13 cellular contexts compared by ENCODE assay signal in genomic region chr9:132908635-132909034, GRCh38. TPM values are rescaled to one million over a fixed set of nuclear protein-coding genes. Genes with fewer than 3 reads are reported as not detected.
"Had no signal": no experiment of that assay in that cellular context is flagged by ENCODE, and none has a peak within 500 bp of the region (broad histone marks: within the 10 kb centered on the region; RNA-seq: fewer than 3 reads in every experiment).

No MANE protein-coding gene starts in this region.

- DNase-seq: activated naive CD8-positive, alpha-beta T cell treated with anti-CD3 and anti-CD28 coated beads, Interleukin-2, amount 10 ng/mL, durations not matched to agents 7 days and 5 days; anterior cingulate cortex; foreskin keratinocyte; head of caudate nucleus; islet precursor cell; left lung; sigmoid colon; stimulated activated CD4-positive, alpha-beta T cell treated with anti-CD3 and anti-CD28 coated beads, Interleukin-2, amount 100 ng/mL, for 24 hours; testis; upper lobe of right lung had no signal

- ATAC-seq: foreskin keratinocyte, left lung, upper lobe of right lung, WTC11 had no signal

- H3K27ac Mint-ChIP-seq: activated naive CD8-positive, alpha-beta T cell treated with anti-CD3 and anti-CD28 coated beads, Interleukin-2, amount 10 ng/mL, durations not matched to agents 7 days and 5 days; stimulated activated naive CD8-positive, alpha-beta T cell treated with anti-CD3 and anti-CD28 coated beads, Interleukin-15, Interleukin-2, amounts not matched to agents 100 ng/mL and 50 ng/mL, for 24 hours; WTC11 had no signal

- H3K9me3 Mint-ChIP-seq: activated naive CD8-positive, alpha-beta T cell treated with anti-CD3 and anti-CD28 coated beads, Interleukin-2, amount 10 ng/mL, durations not matched to agents 7 days and 5 days; stimulated activated naive CD8-positive, alpha-beta T cell treated with anti-CD3 and anti-CD28 coated beads, Interleukin-15, Interleukin-2, amounts not matched to agents 100 ng/mL and 50 ng/mL, for 24 hours; WTC11 had no signal

- H3K4me3 Mint-ChIP-seq: activated naive CD8-positive, alpha-beta T cell treated with anti-CD3 and anti-CD28 coated beads, Interleukin-2, amount 10 ng/mL, durations not matched to agents 7 days and 5 days; stimulated activated naive CD8-positive, alpha-beta T cell treated with anti-CD3 and anti-CD28 coated beads, Interleukin-15, Interleukin-2, amounts not matched to agents 100 ng/mL and 50 ng/mL, for 24 hours; WTC11 had no signal

- H3K27me3 Mint-ChIP-seq: activated naive CD8-positive, alpha-beta T cell treated with anti-CD3 and anti-CD28 coated beads, Interleukin-2, amount 10 ng/mL, durations not matched to agents 7 days and 5 days; stimulated activated naive CD8-positive, alpha-beta T cell treated with anti-CD3 and anti-CD28 coated beads, Interleukin-15, Interleukin-2, amounts not matched to agents 100 ng/mL and 50 ng/mL, for 24 hours had no signal

RNA-seq across cellular contexts. Expression of gene AK8, which starts 30.6 kb away (rescaled TPM):
- total RNA-seq: endothelial cell of umbilical vein had no signal
